21 cellular contexts compared by ENCODE assay signal in genomic region chr4:26010266-26010665, GRCh38.
"Had no signal": no experiment of that assay in that cellular context is flagged by ENCODE, and none has a peak within 500 bp of the region (broad histone marks: within the 10 kb centered on the region; RNA-seq: fewer than 3 reads in every experiment).

No MANE protein-coding gene starts in this region.

- H3K4me1 Mint-ChIP-seq: immature natural killer cell, mesothelial cell of epicardium, natural killer cell, neural crest cell had no signal

- H3K27ac Mint-ChIP-seq: immature natural killer cell, memory B cell, mesothelial cell of epicardium, natural killer cell had no signal

- H3K4me3 ChIP-seq: coronary artery, left ventricle myocardium inferior, lower lobe of right lung, ovary, right atrium auricular region, sigmoid colon, tibial artery, upper lobe of left lung, uterus had no signal

- H3K27me3 ChIP-seq: ovary, right atrium auricular region, sigmoid colon, tibial artery, upper lobe of left lung, uterus had no signal

- H3K36me3 Mint-ChIP-seq: mesothelial cell of epicardium, natural killer cell had no signal

- DNase-seq: effector CD8-positive, alpha-beta T cell; immature natural killer cell; kidney; left cardiac atrium; left ventricle myocardium inferior; lower lobe of right lung; natural killer cell; nucleus accumbens; ovary; sigmoid colon; small intestine; stimulated activated CD4-positive, alpha-beta T cell treated with anti-CD3 and anti-CD28 coated beads, Interleukin-12 subunit alpha, Interleukin-12 subunit beta, amount 100 ng/mL, for 4 hours; stimulated activated naive CD4-positive, alpha-beta T cell treated with Interleukin-2 at 50 U/mL for 16 hours; tibial artery; upper lobe of left lung; uterus had no signal

- H3K4me3 Mint-ChIP-seq: immature natural killer cell, memory B cell, mesothelial cell of epicardium, natural killer cell, neural crest cell had no signal

- H3K9me3 ChIP-seq: ovary, sigmoid colon, uterus had no signal

- H3K36me3 ChIP-seq: left ventricle myocardium inferior, lower lobe of right lung, ovary, right atrium auricular region, sigmoid colon, tibial artery, upper lobe of left lung, uterus had no signal
